16 cellular contexts compared by ENCODE assay signal in the genomic region with DNA sequence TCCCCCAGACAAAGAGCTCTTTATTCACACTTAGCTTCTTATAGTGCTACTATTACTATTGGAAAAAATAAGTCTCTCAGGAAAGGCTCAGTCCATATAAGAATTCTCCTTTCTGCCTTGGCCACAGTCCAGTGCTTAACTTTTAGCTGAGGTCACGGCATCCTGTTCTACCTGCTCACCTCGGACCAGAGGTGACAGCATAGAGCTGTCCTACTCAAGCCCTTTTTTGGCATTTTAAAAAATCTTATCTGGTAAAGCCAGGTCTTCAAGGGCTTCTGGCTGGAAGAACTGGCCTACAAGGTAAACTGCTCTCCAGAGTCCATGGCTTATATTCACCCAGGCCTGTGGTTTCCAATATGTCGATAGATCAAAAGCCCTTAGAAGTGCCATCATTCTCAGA.
"Had no signal": no experiment of that assay in that cellular context is flagged by ENCODE, and none has a peak within 500 bp of the region (broad histone marks: within the 10 kb centered on the region; RNA-seq: fewer than 3 reads in every experiment).

No MANE protein-coding gene starts in this region.

- ATAC-seq: esophagus mucosa; naive thymus-derived CD4-positive, alpha-beta T cell; sciatic nerve; stimulated activated memory B cell treated with anti-CD40 and anti-IgM and Interleukin-4, amounts not matched to agents 10 μg/mL and 1 μg/mL and 100 μg/mL, for 72 hours had no signal

- FAIRE-seq: bronchial epithelial cell had no signal

- H2AFZ ChIP-seq: neural progenitor cell had no signal

- H3K27me3 ChIP-seq: ascending aorta, gastrocnemius medialis, heart left ventricle, neural progenitor cell, tibial artery had no signal

- H3K9ac ChIP-seq: neural progenitor cell had no signal

- H3K36me3 ChIP-seq: ascending aorta, gastrocnemius medialis, heart left ventricle, neural progenitor cell, tibial artery had no signal

- H3K4me2 ChIP-seq: neural progenitor cell, smooth muscle cell had no signal

- H3K9me3 ChIP-seq: ascending aorta, gastrocnemius medialis, tibial artery had no signal

- DNase-seq: activated CD4-positive, alpha-beta T cell treated with anti-CD3 and anti-CD28 coated beads, Interleukin-2, amount 50 U/mL, for 4 hours; activated gamma-delta T cell; cerebellar nuclear complex; effector CD8-positive, alpha-beta T cell; gastrocnemius medialis; heart left ventricle; naive thymus-derived CD4-positive, alpha-beta T cell; stimulated activated CD4-positive, alpha-beta T cell treated with anti-CD3 and anti-CD28 coated beads, Interleukin-4, amount 100 ng/mL, for 4 hours; tibial artery had no signal

- H3K4me3 ChIP-seq: ascending aorta, gastrocnemius medialis, heart left ventricle, neural progenitor cell, smooth muscle cell, tibial artery had no signal

- H3K27ac ChIP-seq: ascending aorta, neural progenitor cell, tibial artery had no signal
